ENCODE assay signal across 11 cellular contexts in the genomic region with DNA sequence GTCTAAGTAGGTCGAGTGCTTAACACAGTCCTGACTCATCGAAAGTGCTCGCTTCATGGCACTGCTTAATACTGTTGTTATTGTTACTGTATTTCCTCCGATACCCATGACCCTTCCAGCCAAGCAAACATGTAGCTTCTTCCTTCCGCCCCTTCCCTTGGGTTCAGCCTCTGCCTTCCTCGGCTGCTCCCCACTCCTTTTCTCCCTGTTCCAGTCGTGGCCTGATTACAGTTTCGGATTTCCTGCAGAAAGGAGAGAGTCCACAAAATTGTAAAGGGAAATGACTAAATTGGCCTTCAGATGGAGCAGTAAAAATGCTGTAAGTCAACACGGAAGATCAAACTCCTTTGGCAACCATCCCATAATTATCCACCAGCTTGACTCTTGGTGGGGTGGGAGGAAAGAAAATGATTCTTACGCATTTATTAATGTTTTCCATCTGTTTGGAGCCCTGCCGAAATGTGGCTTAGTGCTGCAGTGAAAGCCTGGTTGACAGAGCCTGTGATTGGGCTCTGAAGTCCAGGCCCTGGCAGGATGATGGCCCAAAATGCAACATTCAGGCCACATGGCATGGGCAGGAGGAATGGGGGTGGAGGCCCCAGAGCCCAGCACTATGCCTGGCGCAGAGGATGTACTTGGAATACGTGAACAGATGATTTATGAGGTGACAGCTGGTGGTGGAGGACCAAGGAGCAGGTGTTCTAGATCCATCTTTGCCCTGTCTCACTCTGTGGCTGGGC. TPM values are rescaled to one million over a fixed set of nuclear protein-coding genes. Genes with fewer than 3 reads are reported as not detected.
DNase-seq lines count a peak whose midpoint lies in the region; ATAC-seq lines count a peak whose summit lies in the region.
"Had no signal": no experiment of that assay in that cellular context is flagged by ENCODE, and none has a peak within 500 bp of the region (broad histone marks: within the 10 kb centered on the region; RNA-seq: fewer than 3 reads in every experiment).

No MANE protein-coding gene starts in this region.

- DNase-seq in Caki2 (ENCODE audit: low read depth) (peak; percentile 24), RPMI7951 (ENCODE audit: low read depth) (peak; percentile 92), fibroblast of peridontal ligament (ENCODE audit: extremely low read depth) (peak; percentile 98), posterior vena cava (ENCODE audit: low spot score) (peak; percentile 50)
- DNase-seq in activated CD8-positive, alpha-beta memory T cell treated with anti-CD3 and anti-CD28 coated beads, Interleukin-2, amount 50 U/mL, for 48 hours, result no peak
- DNase-seq: DMS153; naive thymus-derived CD4-positive, alpha-beta T cell had no signal

- intact Hi-C loops in posterior vena cava (cut with DNase I), result loop anchor here in 1 of 2 donors (5.0 kb wide), 1 partner anchor 62 kb away; no protein-coding TSS in a partner anchor

- no peak for ATAC-seq in HG03442 (IDR thresholded peaks at IDR 0.05; ENCODE audit: unreplicated experiment)
- ATAC-seq in GM18498 (IDR thresholded peaks at IDR 0.05; ENCODE audit: unreplicated experiment), result no peak
- ATAC-seq in HG02763 (IDR thresholded peaks at IDR 0.05; ENCODE audit: unreplicated experiment), result no peak
- ATAC-seq: naive thymus-derived CD4-positive, alpha-beta T cell had no signal

- in situ Hi-C loops in Caki2 (cut with HindIII; ENCODE audit: low pct_unique_long_range_greater_than_20kb, low sequenced_read_pairs), result no loop called here

RNA-seq across cellular contexts. Expression of gene FAM3D, which starts 37.6 kb away (rescaled TPM):
- total RNA-seq in Caki2 (2014; rRNA removed; shearing (Covaris generic); ENCODE audit: low replicate concordance), result not detected in 2 replicates
- not detected in 2 replicates for total RNA-seq in RPMI7951 (2014; rRNA removed; shearing (Covaris generic))
- not detected for total RNA-seq in posterior vena cava
- total RNA-seq: ascending aorta; naive thymus-derived CD4-positive, alpha-beta T cell had no signal

RNA-seq across cellular contexts. Expression of gene FAM107A, which starts 51.8 kb away (rescaled TPM):
- total RNA-seq in Caki2 (2014; rRNA removed; shearing (Covaris generic); ENCODE audit: low replicate concordance), result not detected in 2 replicates
- total RNA-seq in RPMI7951 (2014; rRNA removed; shearing (Covaris generic)), result not detected in 2 replicates
- total RNA-seq in posterior vena cava, result 10 to 100 TPM; 22.9 to 38.7 TPM
- total RNA-seq: naive thymus-derived CD4-positive, alpha-beta T cell had no signal

Comparison
In these comparisons a context has a peak if more than half of its experiments do, and no peak if none do; other contexts are left out.
1. RNA of gene FAM107A, which starts 51.8 kb away (total RNA-seq): 22.9 to 38.7 TPM in posterior vena cava; not detected in Caki2 and not detected in RPMI7951; every median in the first group is over 10 times any median in the second.